In the genomic region with DNA sequence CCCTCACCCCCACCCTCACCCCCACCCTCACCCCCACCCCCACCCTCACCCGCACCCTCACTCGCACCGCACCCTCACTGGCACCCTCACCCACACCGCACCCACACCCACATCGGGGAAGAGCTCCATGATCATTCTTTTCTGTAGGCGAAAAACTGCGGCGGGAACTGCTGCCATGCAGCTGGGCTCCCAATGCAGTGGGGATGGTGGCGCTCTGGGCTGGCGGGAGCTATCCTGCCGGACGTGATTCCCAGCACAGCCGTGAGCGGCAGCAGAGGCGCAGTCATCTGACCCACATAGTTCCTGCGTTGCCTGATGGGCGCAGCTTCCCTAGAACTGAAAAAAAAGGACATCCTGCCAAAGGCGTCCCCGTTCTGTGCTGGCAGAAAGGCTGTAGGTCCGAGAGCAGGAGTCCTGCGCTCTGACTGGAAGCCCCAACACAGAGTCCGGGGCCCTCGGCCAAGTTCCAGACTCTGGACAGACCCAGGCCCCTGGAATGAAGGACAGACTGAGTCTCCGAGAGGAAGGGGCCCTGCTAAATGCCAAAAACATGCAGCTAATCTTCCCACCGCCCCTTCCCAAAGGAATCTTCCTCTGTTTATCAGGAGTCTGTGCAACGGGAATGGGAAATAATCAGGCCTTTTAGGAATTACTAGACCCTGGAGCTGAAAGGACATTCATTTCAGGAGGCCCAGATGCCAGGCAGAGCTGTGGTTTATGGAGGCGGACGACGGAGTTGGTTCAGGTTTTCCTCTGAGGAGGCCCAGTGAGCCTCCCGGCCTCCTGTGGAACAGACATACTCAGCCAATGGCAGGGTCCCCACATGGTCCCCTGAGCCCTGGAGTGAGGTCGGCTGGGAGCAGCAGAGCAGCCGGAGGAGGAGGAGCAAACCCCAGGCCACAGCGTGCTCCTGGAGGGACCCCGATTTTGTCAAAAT, we compare ENCODE assay signal across 8 cellular contexts. TPM values are rescaled to one million over a fixed set of nuclear protein-coding genes. Genes with fewer than 3 reads are reported as not detected.
A peak's percentile ranks its signal among the peaks of the same experiment; 100 is the strongest.
DNase-seq lines count a peak whose midpoint lies in the region; ATAC-seq and TF ChIP-seq lines count a peak whose summit lies in the region.

No MANE protein-coding gene starts in this region.

- H3K4me3 ChIP-seq in SJSA1, result no peak overlapping the region
- peak overlapping the region; percentile 31 for H3K4me3 ChIP-seq in epithelial cell of proximal tubule (ENCODE audit: low read depth, low read length)
- H3K4me3 ChIP-seq in mucosa of rectum (ENCODE audit: low read length in 2 of 2), result no peak overlapping the region
- no peak overlapping the region for H3K4me3 ChIP-seq in urinary bladder (ENCODE audit: low read depth, low read length)

- TF ChIP-seq CTCF in epithelial cell of proximal tubule (conservative IDR thresholded peaks at IDR 0.05; ENCODE audit: low read depth, low read length), result peak; percentile 42

- H3K9ac ChIP-seq in mucosa of rectum (ENCODE audit: low read depth in 1 of 2, low read length in 2 of 2), result no peak overlapping the region

- peaks cover 2% of the 10 kb centered on the region; the same call in 1 of the 2 replicates for H3K27me3 ChIP-seq in SJSA1 (replicated peaks)
- no peaks in the 10 kb centered on the region for H3K27me3 ChIP-seq in mucosa of rectum (ENCODE audit: control insufficient read depth in 2 of 2, insufficient read depth in 2 of 2, low read length in 2 of 2)

- ATAC-seq in HG02885 (IDR thresholded peaks at IDR 0.05; ENCODE audit: poor library complexity, unreplicated experiment) (no peak), HG03520 (IDR thresholded peaks at IDR 0.05; ENCODE audit: unreplicated experiment) (no peak)

- H3K36me3 ChIP-seq in SJSA1 (peaks cover 4% of the 10 kb centered on the region), mucosa of rectum (ENCODE audit: control insufficient read depth in 2 of 2, insufficient read depth in 2 of 2, low read length in 2 of 2) (no peaks in the 10 kb centered on the region), urinary bladder (ENCODE audit: insufficient read depth) (no peaks in the 10 kb centered on the region)

- H3K9me3 ChIP-seq in SJSA1 (replicated peaks) (no peaks in the 10 kb centered on the region), mucosa of rectum (ENCODE audit: control insufficient read depth in 2 of 2, low read length in 2 of 2) (no peaks in the 10 kb centered on the region)

- H3K4me1 ChIP-seq in SJSA1 (replicated peaks), result peaks cover 12% of the 10 kb centered on the region
- peaks cover 0 to 7% of the 10 kb centered on the region in 2 donors for H3K4me1 ChIP-seq in mucosa of rectum (ENCODE audit: control insufficient read depth in 2 of 2, insufficient read depth in 2 of 2, low read length in 2 of 2)
- H3K4me1 ChIP-seq in urinary bladder (ENCODE audit: insufficient read depth), result no peaks in the 10 kb centered on the region

- peak; percentile 89 for DNase-seq in COR-L47 (lab: John Stamatoyannopoulos, UW)
- DNase-seq in M059J (ENCODE audit: low read depth), result peak; percentile 94
- peak; percentile 61 to 90 for DNase-seq in SJSA1 (ENCODE audit: low read depth in 1 of 2, low spot score in 2 of 2)
- DNase-seq in epithelial cell of proximal tubule (ENCODE audit: low read depth), result no peak

- H3K27ac ChIP-seq in SJSA1 (no peak overlapping the region), mucosa of rectum (ENCODE audit: low read depth in 2 of 2, low read length in 2 of 2) (peak overlapping the region; percentile 8 to 16), urinary bladder (ENCODE audit: low read depth) (peak overlapping the region; percentile 0)

- 35% methylated on average over 34 of the region's 34 CpGs for WGBS in urinary bladder

RNA-seq across cellular contexts. Expression of a gene that starts 14.1 kb away (rescaled TPM):
- total RNA-seq in M059J (2014; rRNA removed; shearing (Covaris generic)), result 13.8 and 19.1 TPM in 2 replicates
- 6.3 and 12.8 TPM in 2 replicates for total RNA-seq in SJSA1 (2014; rRNA removed; shearing (Covaris generic))
- total RNA-seq in epithelial cell of proximal tubule, result 5.7 and 7.2 TPM in 2 replicates
- total RNA-seq in urinary bladder, result 21.0 TPM
- 10.7 TPM for polyA plus RNA-seq in urinary bladder

RNA-seq across cellular contexts. Expression of a gene that starts 50.6 kb away (rescaled TPM):
- total RNA-seq in M059J (2014; rRNA removed; shearing (Covaris generic)), result 26.1 and 42.6 TPM in 2 replicates
- 42.9 and 50.4 TPM in 2 replicates for total RNA-seq in SJSA1 (2014; rRNA removed; shearing (Covaris generic))
- total RNA-seq in epithelial cell of proximal tubule (26.9 and 32.3 TPM in 2 replicates), urinary bladder (50.1 TPM)
- polyA plus RNA-seq in urinary bladder, result 44.1 TPM

RNA-seq across cellular contexts. Expression of a gene that starts 58.8 kb away (rescaled TPM):
- 0.17 TPM in 1 of 2 replicates, not detected in the other for total RNA-seq in M059J (2014; rRNA removed; shearing (Covaris generic))
- not detected in 2 replicates for total RNA-seq in SJSA1 (2014; rRNA removed; shearing (Covaris generic))
- total RNA-seq in epithelial cell of proximal tubule (2.8 and 4.6 TPM in 2 replicates), urinary bladder (101 TPM)
- polyA plus RNA-seq in urinary bladder, result 9.8 TPM

Comparison
In these comparisons a context has a peak if more than half of its experiments do, and no peak if none do; other contexts are left out.
1. RNA of a gene that starts 58.8 kb away (total RNA-seq): 101 TPM in urinary bladder (single experiment); 2.8 to 4.6 TPM in epithelial cell of proximal tubule, 0.17 TPM in M059J and not detected in SJSA1; every median in the first group is over 10 times any median in the second.